ENCODE assay signal across 8 cellular contexts in genomic region chr13:24512208-24513068, GRCh38. TPM values are rescaled to one million over a fixed set of nuclear protein-coding genes. Genes with fewer than 3 reads are reported as not detected.
DNase-seq lines count a peak whose midpoint lies in the region; ATAC-seq and TF ChIP-seq lines count a peak whose summit lies in the region.

TSS of gene PARP4 (minus strand) at chr13:24512778. CDS start at chr13:24503776, 9,002 bp downstream.

- H3K4me3 ChIP-seq in HUES6 (ENCODE audit: low read depth, low read length) (peak within 1 kb of the TSS; percentile 93), fibroblast of lung (replicated peaks in 1 of 4; ENCODE audit: control extremely low read depth in 1 of 4, insufficient read depth in 1 of 4, low read depth in 3 of 4, low read length in 4 of 4) (peak within 1 kb of the TSS; percentile 87 to 91 (median 90))

- peaks cover 50% of the 10 kb centered on the region for H3K4me1 Mint-ChIP-seq in activated T-helper 1 cell treated with anti-CD3 and anti-CD28 coated beads, Interleukin-12 subunit alpha, Interleukin-12 subunit beta, Interleukin-2, Interleukin-4 antibody, amounts not matched to agents 30 ng/mL and 10 ng/mL and 1 ng/mL, durations not matched to agents 14 hours and 24 hours and 36 hours (ENCODE audit: low read depth)
- peaks cover 23 to 47% (median 38%) of the 10 kb centered on the region in 4 donors for H3K4me1 Mint-ChIP-seq in naive thymus-derived CD8-positive, alpha-beta T cell

- H3K36me3 Mint-ChIP-seq in activated T-helper 1 cell treated with anti-CD3 and anti-CD28 coated beads, Interleukin-12 subunit alpha, Interleukin-12 subunit beta, Interleukin-2, Interleukin-4 antibody, amounts not matched to agents 30 ng/mL and 10 ng/mL and 1 ng/mL, durations not matched to agents 14 hours and 24 hours and 36 hours (ENCODE audit: low read depth), result peaks cover 7% of the 10 kb centered on the region
- H3K36me3 Mint-ChIP-seq in naive thymus-derived CD8-positive, alpha-beta T cell, result peaks cover 0 to 13% (median 3%) of the 10 kb centered on the region in 3 donors

- H3K27ac Mint-ChIP-seq in activated T-helper 1 cell treated with anti-CD3 and anti-CD28 coated beads, Interleukin-12 subunit alpha, Interleukin-12 subunit beta, Interleukin-2, Interleukin-4 antibody, amounts not matched to agents 30 ng/mL and 10 ng/mL and 1 ng/mL, durations not matched to agents 14 hours and 24 hours and 36 hours, result peak within 1 kb of the TSS; percentile 98
- H3K27ac Mint-ChIP-seq in naive thymus-derived CD8-positive, alpha-beta T cell, result peak within 1 kb of the TSS; percentile 84 to 95 (median 92)

- TF ChIP-seq CTCF in fibroblast of lung (conservative IDR thresholded peaks at IDR 0.05 in 1 of 2, IDR thresholded peaks at IDR 0.05 in 1 of 2; ENCODE audit: low read depth in 1 of 2, low read length in 2 of 2), result no peak

- H3K9me3 ChIP-seq in HUES6 (ENCODE audit: control insufficient read depth, insufficient read depth, low read depth, low read length) (no peaks in the 10 kb centered on the region), fibroblast of lung (ENCODE audit: control insufficient read depth, insufficient read depth, low read depth, low read length) (no peaks in the 10 kb centered on the region)

- H3K9ac ChIP-seq in HUES6 (ENCODE audit: low read length) (peak within 1 kb of the TSS; percentile 89), fibroblast of lung (ENCODE audit: insufficient read depth, low read length) (peak within 1 kb of the TSS; percentile 92)

- H3K4me1 ChIP-seq in HUES6 (ENCODE audit: control insufficient read depth, insufficient read depth, low read length) (peaks cover 4% of the 10 kb centered on the region; the same call in 1 of the 2 replicates), fibroblast of lung (ENCODE audit: control insufficient read depth, extremely low read depth, insufficient read depth, low read length) (peaks cover 3% of the 10 kb centered on the region)

- H3K79me2 ChIP-seq in fibroblast of lung (ENCODE audit: control insufficient read depth, insufficient read depth, low read length), result peaks cover 40% of the 10 kb centered on the region

- POLR2A ChIA-PET in naive thymus-derived CD8-positive, alpha-beta T cell (lab: Charles Lee), result interaction anchor here (0.6 to 1.6 kb wide), 5 partner anchors 15 to 288 kb away, joined by 3 to 5 read pairs (median 4); no protein-coding TSS in a partner anchor

- no peaks in the 10 kb centered on the region for H4K20me1 ChIP-seq in fibroblast of lung (ENCODE audit: control insufficient read depth, extremely low read depth, insufficient read depth, low read length)

- intact Hi-C loops in activated T-helper 1 cell treated with anti-CD3 and anti-CD28 coated beads, Interleukin-12 subunit alpha, Interleukin-12 subunit beta, Interleukin-2, Interleukin-4 antibody, amounts not matched to agents 30 ng/mL and 10 ng/mL and 1 ng/mL, durations not matched to agents 14 hours and 24 hours and 36 hours (cut with micrococcal nuclease), result loop anchor here (1.0 to 5.0 kb wide), 12 partner anchors 42 to 1128 kb away; partner anchors contain the start of genes MTMR6, NUP58 and SPATA13

- H3K27ac ChIP-seq in HUES6 (ENCODE audit: low read depth, low read length) (peak within 1 kb of the TSS; percentile 30), fibroblast of lung (ENCODE audit: insufficient read depth, low read length) (peak within 1 kb of the TSS; percentile 92)

- peak; percentile 69 for DNase-seq in DMS53 treated with DMSO at 0.1 percent for 48 hours (lab: John Stamatoyannopoulos, UW; ENCODE audit: unreplicated experiment)
- peak; percentile 88 for DNase-seq in RPMI7951 (ENCODE audit: low read depth)
- peak; percentile 66 for DNase-seq in activated T-helper 1 cell treated with anti-CD3 and anti-CD28 coated beads, Interleukin-12 subunit alpha, Interleukin-12 subunit beta, Interleukin-2, Interleukin-4 antibody, amounts not matched to agents 30 ng/mL and 10 ng/mL and 1 ng/mL, durations not matched to agents 14 hours and 24 hours and 36 hours (ENCODE audit: low spot score)
- DNase-seq in fibroblast of lung (ENCODE audit: low read depth in 2 of 2), result peak; percentile 75 to 91
- DNase-seq in naive thymus-derived CD8-positive, alpha-beta T cell, result peak; percentile 49 to 79 (median 64)
- peak; percentile 77 for DNase-seq in stimulated activated naive CD8-positive, alpha-beta T cell treated with anti-CD3 and anti-CD28 coated beads, Interleukin-15, Interleukin-2, amounts not matched to agents 100 U/mL and 50 U/mL, for 24 hours

- no peaks in the 10 kb centered on the region for H3K36me3 ChIP-seq in HUES6 (ENCODE audit: control insufficient read depth, insufficient read depth, low read length)
- H3K36me3 ChIP-seq in fibroblast of lung (ENCODE audit: control insufficient read depth, insufficient read depth, low read length), result no peaks in the 10 kb centered on the region

- peaks cover 2% of the 10 kb centered on the region for H3K27me3 Mint-ChIP-seq in activated T-helper 1 cell treated with anti-CD3 and anti-CD28 coated beads, Interleukin-12 subunit alpha, Interleukin-12 subunit beta, Interleukin-2, Interleukin-4 antibody, amounts not matched to agents 30 ng/mL and 10 ng/mL and 1 ng/mL, durations not matched to agents 14 hours and 24 hours and 36 hours (ENCODE audit: insufficient read depth)
- no peaks in the 10 kb centered on the region for H3K27me3 Mint-ChIP-seq in naive thymus-derived CD8-positive, alpha-beta T cell

- H3K9me3 Mint-ChIP-seq in activated T-helper 1 cell treated with anti-CD3 and anti-CD28 coated beads, Interleukin-12 subunit alpha, Interleukin-12 subunit beta, Interleukin-2, Interleukin-4 antibody, amounts not matched to agents 30 ng/mL and 10 ng/mL and 1 ng/mL, durations not matched to agents 14 hours and 24 hours and 36 hours, result no peaks in the 10 kb centered on the region
- no peaks in the 10 kb centered on the region for H3K9me3 Mint-ChIP-seq in naive thymus-derived CD8-positive, alpha-beta T cell

- H2AFZ ChIP-seq in fibroblast of lung (ENCODE audit: low read length), result peak within 1 kb of the TSS; percentile 85

- H3K27me3 ChIP-seq in HUES6 (ENCODE audit: control insufficient read depth, insufficient read depth, low read length) (no peaks in the 10 kb centered on the region), fibroblast of lung (ENCODE audit: control insufficient read depth, insufficient read depth, low read length) (no peaks in the 10 kb centered on the region)

- peak; percentile 71 for ATAC-seq in GM21447 (IDR thresholded peaks at IDR 0.05; ENCODE audit: unreplicated experiment)
- ATAC-seq in naive thymus-derived CD8-positive, alpha-beta T cell, result peak; percentile 78 to 85
- peak; percentile 67 for ATAC-seq in stimulated activated naive CD8-positive, alpha-beta T cell treated with anti-CD3 and anti-CD28 coated beads, Interleukin-15, Interleukin-2, amounts not matched to agents 100 U/mL and 50 U/mL, for 24 hours

- peak within 1 kb of the TSS; percentile 85 for H3K4me2 ChIP-seq in fibroblast of lung (ENCODE audit: extremely low read depth, insufficient read depth, low read length)

- H3K4me3 Mint-ChIP-seq in activated T-helper 1 cell treated with anti-CD3 and anti-CD28 coated beads, Interleukin-12 subunit alpha, Interleukin-12 subunit beta, Interleukin-2, Interleukin-4 antibody, amounts not matched to agents 30 ng/mL and 10 ng/mL and 1 ng/mL, durations not matched to agents 14 hours and 24 hours and 36 hours, result peak within 1 kb of the TSS; percentile 87
- peak within 1 kb of the TSS; percentile 89 to 96 (median 93) for H3K4me3 Mint-ChIP-seq in naive thymus-derived CD8-positive, alpha-beta T cell

RNA-seq across cellular contexts. Expression of gene PARP4, which starts in this region (rescaled TPM):
- 49.7 and 57.7 TPM in 2 replicates for total RNA-seq in RPMI7951 (2014; rRNA removed; shearing (Covaris generic))
- total RNA-seq in activated T-helper 1 cell treated with anti-CD3 and anti-CD28 coated beads, Interleukin-12 subunit alpha, Interleukin-12 subunit beta, Interleukin-2, Interleukin-4 antibody, amounts not matched to agents 30 ng/mL and 10 ng/mL and 1 ng/mL, durations not matched to agents 14 hours and 24 hours and 36 hours, result 41.3 and 41.9 TPM in 2 replicates
- total RNA-seq in fibroblast of lung, result 30.6 and 41.8 TPM in 2 replicates
- 41.2 and 57.3 TPM in 2 replicates for polyA plus RNA-seq in fibroblast of lung
- 23.0 and 31.3 TPM in 2 replicates for polyA plus RNA-seq in fibroblast of lung (2012)
- polyA minus RNA-seq in fibroblast of lung (ENCODE audit: low replicate concordance), result 22.5 and 27.2 TPM in 2 replicates
- 10 to 100 TPM; 70.9 to 73.4 TPM for total RNA-seq in naive thymus-derived CD8-positive, alpha-beta T cell
- polyA plus RNA-seq in naive thymus-derived CD8-positive, alpha-beta T cell, result 10 to 100 TPM; 37.0 to 48.1 (median 42.2) TPM

Comparison
In these comparisons a context has a peak if more than half of its experiments do, and no peak if none do; other contexts are left out.
1. Peak in every context shown above with its lines: DNase-seq, ATAC-seq, H3K4me3 ChIP-seq and H3K27ac ChIP-seq.